21 cellular contexts compared by ENCODE assay signal in genomic region chr11:62507023-62507422, GRCh38. TPM values are rescaled to one million over a fixed set of nuclear protein-coding genes. Genes with fewer than 3 reads are reported as not detected.
DNase-seq lines count a peak whose midpoint lies in the region; ATAC-seq and TF ChIP-seq lines count a peak whose summit lies in the region.
"Had no signal": no experiment of that assay in that cellular context is flagged by ENCODE, and none has a peak within 500 bp of the region (broad histone marks: within the 10 kb centered on the region; RNA-seq: fewer than 3 reads in every experiment).

No MANE protein-coding gene starts in this region.

- H3K9me3 ChIP-seq in T-helper 17 cell (ENCODE audit: control insufficient read depth, low read length, poor library complexity, severe bottlenecking) (no peaks in the 10 kb centered on the region), muscle layer of colon (ENCODE audit: low read length) (no peaks in the 10 kb centered on the region), stomach smooth muscle (ENCODE audit: control insufficient read depth in 2 of 2, low read length in 2 of 2) (no peaks in the 10 kb centered on the region)

- no peak for TF ChIP-seq CTCF in C4-2B (conservative IDR thresholded peaks at IDR 0.05)
- TF ChIP-seq CTCF in omental fat pad (IDR thresholded peaks at IDR 0.05): no peak

- peaks cover 3% of the 10 kb centered on the region for H3K36me3 Mint-ChIP-seq in T-helper 17 cell (ENCODE audit: low read depth)
- no peaks in the 10 kb centered on the region for H3K36me3 Mint-ChIP-seq in activated CD4-positive, alpha-beta T cell treated with anti-CD3 and anti-CD28 coated beads for 36 hours (ENCODE audit: low read depth)
- H3K36me3 Mint-ChIP-seq: activated naive CD8-positive, alpha-beta T cell treated with anti-CD3 and anti-CD28 coated beads for 36 hours; CD8-positive, alpha-beta T cell had no signal

- no peaks in the 10 kb centered on the region for H3K27me3 ChIP-seq in muscle layer of colon (ENCODE audit: control insufficient read depth in 1 of 2, insufficient read depth in 2 of 2, low read length in 2 of 2)
- no peaks in the 10 kb centered on the region for H3K27me3 ChIP-seq in stomach smooth muscle (ENCODE audit: control insufficient read depth in 1 of 2, insufficient read depth in 2 of 2, low read length in 2 of 2)

- no peak for DNase-seq in T-helper 17 cell
- no peak for DNase-seq in activated CD4-positive, alpha-beta T cell treated with anti-CD3 and anti-CD28 coated beads for 36 hours
- DNase-seq in omental fat pad (ENCODE audit: low spot score): no peak
- DNase-seq: activated CD4-positive, alpha-beta T cell treated with anti-CD3 and anti-CD28 coated beads, Interleukin-2, amount 10 ng/mL, durations not matched to agents 7 days and 5 days; activated naive CD8-positive, alpha-beta T cell treated with anti-CD3 and anti-CD28 coated beads for 36 hours; CD8-positive, alpha-beta T cell; DMS79; endodermal cell; MM.1S; NCI-H1436 treated with DMSO at 0.1 percent for 48 hours; NCI-H2171; NCI-H524 treated with DMSO at 0.1 percent for 48 hours; posterior cingulate gyrus; SHP77; stimulated activated CD4-positive, alpha-beta T cell treated with anti-CD3 and anti-CD28 coated beads, Interleukin-4, amount 100 ng/mL, for 1 hour; stimulated activated naive CD8-positive, alpha-beta T cell treated with anti-CD3 and anti-CD28 coated beads, Interleukin-15, amount 100 ng/mL, for 72 hours had no signal

- H3K4me1 ChIP-seq in muscle layer of colon (ENCODE audit: insufficient read depth, low read length): peaks cover 66% of the 10 kb centered on the region
- peaks cover 63% of the 10 kb centered on the region for H3K4me1 ChIP-seq in stomach smooth muscle (ENCODE audit: control insufficient read depth, insufficient read depth, low read length)

- intact Hi-C loops in activated CD4-positive, alpha-beta T cell treated with anti-CD3 and anti-CD28 coated beads for 36 hours (cut with DNase I, micrococcal nuclease): no loop called here

- peaks cover 16% of the 10 kb centered on the region for H3K4me1 Mint-ChIP-seq in T-helper 17 cell
- H3K4me1 Mint-ChIP-seq in activated CD4-positive, alpha-beta T cell treated with anti-CD3 and anti-CD28 coated beads for 36 hours: peaks cover 2% of the 10 kb centered on the region

- peak overlapping the region; percentile 60 for H3K27ac Mint-ChIP-seq in T-helper 17 cell
- H3K27ac Mint-ChIP-seq in activated CD4-positive, alpha-beta T cell treated with anti-CD3 and anti-CD28 coated beads for 36 hours: no peak overlapping the region
- H3K27ac Mint-ChIP-seq: activated CD4-positive, alpha-beta T cell treated with anti-CD3 and anti-CD28 coated beads, Interleukin-2, amount 10 ng/mL, durations not matched to agents 7 days and 5 days; activated naive CD8-positive, alpha-beta T cell treated with anti-CD3 and anti-CD28 coated beads for 36 hours; activated T-helper 2 cell treated with anti-CD3 and anti-CD28 coated beads, Interferon-gamma antibody, Interleukin-2, Interleukin-4, amounts not matched to agents 10 μg/mL and 5 μg/mL and 100 μg/mL, durations not matched to agents 14 hours and 24 hours and 36 hours; CD8-positive, alpha-beta T cell; endodermal cell; stimulated activated naive CD8-positive, alpha-beta T cell treated with anti-CD3 and anti-CD28 coated beads, Interleukin-15, amount 100 ng/mL, for 72 hours had no signal

- CTCF ChIA-PET in activated CD4-positive, alpha-beta T cell treated with anti-CD3 and anti-CD28 coated beads for 36 hours (lab: Charles Lee): interaction anchor here (0.6 to 1.7 kb wide), 3 partner anchors 36 to 163 kb away, joined by 3 to 5 read pairs (median 4); no protein-coding TSS in a partner anchor

- H3K27me3 Mint-ChIP-seq in T-helper 17 cell: no peaks in the 10 kb centered on the region
- H3K27me3 Mint-ChIP-seq in activated CD4-positive, alpha-beta T cell treated with anti-CD3 and anti-CD28 coated beads for 36 hours: peaks cover 12% of the 10 kb centered on the region

- no peak for ATAC-seq in T-helper 17 cell
- no peak for ATAC-seq in activated CD4-positive, alpha-beta T cell treated with anti-CD3 and anti-CD28 coated beads for 36 hours
- ATAC-seq in HG03565 (IDR thresholded peaks at IDR 0.05; ENCODE audit: unreplicated experiment): no peak
- ATAC-seq in omental fat pad (ENCODE audit: low FRiP score): no peak
- ATAC-seq: CD8-positive, alpha-beta T cell; stimulated activated naive CD8-positive, alpha-beta T cell treated with anti-CD3 and anti-CD28 coated beads, Interleukin-15, amount 100 ng/mL, for 72 hours had no signal

- H3K36me3 ChIP-seq in muscle layer of colon (ENCODE audit: insufficient read depth, low read length) (no peaks in the 10 kb centered on the region), stomach smooth muscle (ENCODE audit: control insufficient read depth in 2 of 2, insufficient read depth in 2 of 2, low read length in 2 of 2) (no peaks in the 10 kb centered on the region)

- H3K9ac ChIP-seq in muscle layer of colon (ENCODE audit: low read length) (no peak overlapping the region), stomach smooth muscle (ENCODE audit: low read length in 2 of 2) (peak overlapping the region in 1 of 2 donors; percentile 52)

- no peaks in the 10 kb centered on the region for H3K9me3 Mint-ChIP-seq in activated CD4-positive, alpha-beta T cell treated with anti-CD3 and anti-CD28 coated beads for 36 hours (ENCODE audit: low read depth)
- H3K9me3 Mint-ChIP-seq: activated CD4-positive, alpha-beta T cell treated with anti-CD3 and anti-CD28 coated beads, Interleukin-2, amount 10 ng/mL, durations not matched to agents 7 days and 5 days; activated naive CD8-positive, alpha-beta T cell treated with anti-CD3 and anti-CD28 coated beads for 36 hours; activated T-helper 2 cell treated with anti-CD3 and anti-CD28 coated beads, Interferon-gamma antibody, Interleukin-2, Interleukin-4, amounts not matched to agents 10 μg/mL and 5 μg/mL and 100 μg/mL, durations not matched to agents 14 hours and 24 hours and 36 hours; CD8-positive, alpha-beta T cell; endodermal cell; stimulated activated naive CD8-positive, alpha-beta T cell treated with anti-CD3 and anti-CD28 coated beads, Interleukin-15, amount 100 ng/mL, for 72 hours had no signal

- no peak overlapping the region for H3K4me3 ChIP-seq in muscle layer of colon (ENCODE audit: low read depth in 1 of 2, low read length in 2 of 2)
- H3K4me3 ChIP-seq in stomach smooth muscle (ENCODE audit: low read length in 2 of 2): peak overlapping the region in 1 of 2 donors; percentile 8

- POLR2A ChIA-PET in activated CD4-positive, alpha-beta T cell treated with anti-CD3 and anti-CD28 coated beads for 36 hours (lab: Charles Lee): no interaction called here

- H3K27ac ChIP-seq in C4-2B (peak overlapping the region; percentile 91), muscle layer of colon (ENCODE audit: low read depth, low read length) (peak overlapping the region; percentile 90), stomach smooth muscle (ENCODE audit: low read length) (peak overlapping the region; percentile 73)

- peak overlapping the region; percentile 28 for H3K4me3 Mint-ChIP-seq in T-helper 17 cell
- no peak overlapping the region for H3K4me3 Mint-ChIP-seq in activated CD4-positive, alpha-beta T cell treated with anti-CD3 and anti-CD28 coated beads for 36 hours
- H3K4me3 Mint-ChIP-seq: activated CD4-positive, alpha-beta T cell treated with anti-CD3 and anti-CD28 coated beads, Interleukin-2, amount 10 ng/mL, durations not matched to agents 7 days and 5 days; activated naive CD8-positive, alpha-beta T cell treated with anti-CD3 and anti-CD28 coated beads for 36 hours; CD8-positive, alpha-beta T cell; endodermal cell; stimulated activated naive CD8-positive, alpha-beta T cell treated with anti-CD3 and anti-CD28 coated beads, Interleukin-15, amount 100 ng/mL, for 72 hours had no signal

RNA-seq across cellular contexts. Expression of gene AHNAK, which starts 39.6 kb away (rescaled TPM):
- total RNA-seq in T-helper 17 cell (100 to 1,000 TPM; 692 to 863 TPM), omental fat pad (1,000 to 10,000 TPM in 3 of 4 donors, 100 to 1,000 TPM in 1; 874 to 1,336 (median 1,047) TPM)
- 10 to 100 TPM; 47.3 to 54.7 TPM for total RNA-seq in activated CD4-positive, alpha-beta T cell treated with anti-CD3 and anti-CD28 coated beads for 36 hours

Comparison
In these comparisons a context has a peak if more than half of its experiments do, and no peak if none do; other contexts are left out.
1. RNA of gene AHNAK, which starts 39.6 kb away (total RNA-seq): 874 to 1,336 TPM in omental fat pad and 692 to 863 TPM in T-helper 17 cell; 47.3 to 54.7 TPM in activated CD4-positive, alpha-beta T cell treated with anti-CD3 and anti-CD28 coated beads for 36 hours; every median in the first group is over 10 times any median in the second.
2. Peak in every context shown above with its lines, with median percentiles within 50 percentile points of each other: H3K27ac ChIP-seq.